ENCODE assay signal across 9 cellular contexts in genomic region chr14:69716483-69717187, GRCh38. TPM values are rescaled to one million over a fixed set of nuclear protein-coding genes. Genes with fewer than 3 reads are reported as not detected.
DNase-seq lines count a peak whose midpoint lies in the region; ATAC-seq and TF ChIP-seq lines count a peak whose summit lies in the region.
"Had no signal": no experiment of that assay in that cellular context is flagged by ENCODE, and none has a peak within 500 bp of the region (broad histone marks: within the 10 kb centered on the region; RNA-seq: fewer than 3 reads in every experiment).

No MANE protein-coding gene starts in this region.

- H3K9me3 Mint-ChIP-seq in type B pancreatic cell: no peaks in the 10 kb centered on the region

- no peak for TF ChIP-seq POLR2A in erythroblast (IDR thresholded peaks at IDR 0.05; ENCODE audit: low read length)

- peak; percentile 80 for DNase-seq in AG08395 (ENCODE audit: low spot score)
- no peak for DNase-seq in type B pancreatic cell (ENCODE audit: extremely low spot score, unreplicated experiment)
- DNase-seq in erythroblast (lab: John Stamatoyannopoulos, UW): no peak
- DNase-seq in germinal center (ENCODE audit: low spot score): no peak

- no peaks in the 10 kb centered on the region for H3K27me3 ChIP-seq in layer of hippocampus (ENCODE audit: control insufficient read depth, insufficient read depth, low read length)
- H3K27me3 ChIP-seq: cardiac muscle cell had no signal

- H3K27me3 Mint-ChIP-seq in type B pancreatic cell: no peaks in the 10 kb centered on the region

- no peaks in the 10 kb centered on the region for H3K9me3 ChIP-seq in KOPT-K1 (ENCODE audit: insufficient read depth, low read length, poor library complexity, severe bottlenecking)

- H3K36me3 Mint-ChIP-seq in type B pancreatic cell: peaks cover 5% of the 10 kb centered on the region

- H3K27ac Mint-ChIP-seq in type B pancreatic cell: peak overlapping the region; percentile 80

- H3K27ac ChIP-seq in KOPT-K1 (ENCODE audit: low read depth, low read length, poor library complexity, severe bottlenecking): peak overlapping the region; percentile 35
- H3K27ac ChIP-seq in adipose tissue (ENCODE audit: low read depth, low read length): peak overlapping the region; percentile 61
- peak overlapping the region; percentile 6 for H3K27ac ChIP-seq in layer of hippocampus (ENCODE audit: low read depth, low read length)
- H3K27ac ChIP-seq: cardiac muscle cell had no signal

- H3K36me3 ChIP-seq in KOPT-K1 (ENCODE audit: insufficient read depth, low read length): peaks cover 14% of the 10 kb centered on the region
- H3K36me3 ChIP-seq: cardiac muscle cell had no signal

- no peak for TF ChIP-seq CTCF in type B pancreatic cell (conservative IDR thresholded peaks at IDR 0.05)

- peak overlapping the region; percentile 2 for H3K4me3 Mint-ChIP-seq in type B pancreatic cell

- WGBS in adipose tissue, 3 donors: 56 to 76% (median 56%) methylated on average over 5 of the region's 5 CpGs

- H3K4me1 Mint-ChIP-seq in type B pancreatic cell (ENCODE audit: unreplicated experiment): peaks cover 48% of the 10 kb centered on the region

- no peak for ATAC-seq in HG03460 (IDR thresholded peaks at IDR 0.05; ENCODE audit: unreplicated experiment)

RNA-seq across cellular contexts. Expression of gene SRSF5, which starts 50.3 kb away (rescaled TPM):
- polyA plus RNA-seq in adipose tissue: 100 to 1,000 TPM; 133 to 365 (median 308) TPM
- total RNA-seq in type B pancreatic cell (ENCODE audit: low replicate concordance): 388 and 417 TPM in 2 replicates

Comparison
In these comparisons a context has a peak if more than half of its experiments do, and no peak if none do; other contexts are left out.
1. H3K27ac ChIP-seq: peak in every context shown above with its lines; median percentile 61 in adipose tissue; 35 in KOPT-K1; 6 in layer of hippocampus.